22 cellular contexts compared by ENCODE assay signal in the genomic region with DNA sequence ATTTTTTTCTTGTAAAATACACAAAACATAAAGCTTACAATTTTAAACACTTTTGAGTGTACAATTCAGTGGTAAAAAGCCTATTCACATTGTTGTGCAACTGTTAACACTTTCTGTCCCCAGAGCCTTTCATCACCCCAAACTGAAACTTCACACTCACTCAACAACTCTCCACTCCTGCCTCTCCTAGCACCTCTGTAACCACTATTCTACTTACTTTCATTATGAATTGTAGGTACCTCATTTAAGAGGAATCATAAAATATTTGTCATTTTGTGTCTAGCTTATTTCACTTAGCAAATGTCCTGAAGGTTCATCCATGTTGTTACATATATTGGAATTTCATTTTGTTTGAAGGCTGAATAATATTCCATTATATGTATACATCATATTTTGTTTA. TPM values are rescaled to one million over a fixed set of nuclear protein-coding genes. Genes with fewer than 3 reads are reported as not detected.
A peak's percentile ranks its signal among the peaks of the same experiment; 100 is the strongest.
DNase-seq lines count a peak whose midpoint lies in the region; ATAC-seq, FAIRE-seq and TF ChIP-seq lines count a peak whose summit lies in the region.
"Had no signal": no experiment of that assay in that cellular context is flagged by ENCODE, and none has a peak within 500 bp of the region (broad histone marks: within the 10 kb centered on the region; RNA-seq: fewer than 3 reads in every experiment).

No MANE protein-coding gene starts in this region.

- H3K27me3 ChIP-seq in GM23338 (ENCODE audit: insufficient read depth), result no peaks in the 10 kb centered on the region
- H3K27me3 ChIP-seq in HepG2 (ENCODE audit: control insufficient read depth in 1 of 2, insufficient read depth in 2 of 2, low read length in 2 of 2), result no peaks in the 10 kb centered on the region; a peak in 1 of 5 replicates

- peaks cover 6% of the 10 kb centered on the region; the same call in 1 of the 2 replicates for H3K9me3 ChIP-seq in HepG2 (ENCODE audit: low read length)

- H3K9ac ChIP-seq in HepG2 (ENCODE audit: insufficient read depth, low read depth, low read length), result no peak overlapping the region

- POLR2A ChIA-PET in activated CD4-positive, alpha-beta memory T cell treated with anti-CD3 and anti-CD28 coated beads for 36 hours (lab: Charles Lee), result no interaction called here
- POLR2A ChIA-PET in activated CD4-positive, alpha-beta memory T cell treated with anti-CD3 and anti-CD28 coated beads, Interleukin-2, amount 10 ng/mL, durations not matched to agents 7 days and 5 days (lab: Charles Lee), result interaction anchor here (1.2 kb wide), 1 partner anchor 10 kb away, joined by 3 read pairs; no protein-coding TSS in a partner anchor
- POLR2A ChIA-PET in HepG2 (lab: Yijun Ruan, JAX), result no interaction called here

- DNase-seq in activated CD4-positive, alpha-beta memory T cell treated with anti-CD3 and anti-CD28 coated beads for 36 hours, result peak; percentile 31
- no peak for DNase-seq in activated CD4-positive, alpha-beta memory T cell treated with anti-CD3 and anti-CD28 coated beads, Interleukin-2, amount 10 ng/mL, durations not matched to agents 7 days and 5 days
- DNase-seq in GM12865 (ENCODE audit: low read depth) (peak; percentile 27), GM23338 (ENCODE audit: low spot score) (no peak), natural killer cell (no peak), HepG2 (ENCODE audit: low spot score) (no peak), CD1c-positive myeloid dendritic cell (ENCODE audit: extremely low spot score) (no peak)
- DNase-seq: CD4-positive, alpha-beta memory T cell; DMS153; GF-D8; H9; KG1; NCI-H1417; NCI-H187; NCI-H2107; NCI-H2227 treated with DMSO at 0.1 percent for 48 hours; NCI-H524; PC-3; RPMI8226; SHP77 treated with DMSO at 0.1 percent for 48 hours had no signal

- peaks cover 13% of the 10 kb centered on the region for H3K4me1 ChIP-seq in GM23338 (ENCODE audit: insufficient read depth)
- H3K4me1 ChIP-seq in HepG2 (ENCODE audit: insufficient read depth, low read length), result 0 out of 2 replicates have a peak, but pooled peaks cover 3% of the 10 kb centered on the region

- H3K4me3 ChIP-seq in GM12865 (ENCODE audit: low read depth, low read length) (no peak overlapping the region), GM23338 (no peak overlapping the region), HepG2 (replicated peaks in 1 of 3; ENCODE audit: insufficient read depth in 1 of 3, low read depth in 2 of 3, low read length in 3 of 3) (no peak overlapping the region)

- no peak for TF ChIP-seq EP300 in HepG2 (IDR thresholded peaks at IDR 0.05; ENCODE audit: low read depth in 2 of 2, low read length in 2 of 2)
- no peak for TF ChIP-seq EP300 in HepG2 (CRISPR knock-in tag; IDR thresholded peaks at IDR 0.05; ENCODE audit: borderline replicate concordance)

- TF ChIP-seq RAD21 in HepG2 (CRISPR knock-in tag; IDR thresholded peaks at IDR 0.05), result no peak

- H3K36me3 ChIP-seq in GM23338 (ENCODE audit: insufficient read depth) (no peaks in the 10 kb centered on the region), HepG2 (replicated peaks in 1 of 2; ENCODE audit: control insufficient read depth in 1 of 2, insufficient read depth in 2 of 2, low read length in 2 of 2) (no peaks in the 10 kb centered on the region)

- H3K4me3 Mint-ChIP-seq in activated CD4-positive, alpha-beta memory T cell treated with anti-CD3 and anti-CD28 coated beads for 36 hours, result no peak overlapping the region
- no peak overlapping the region for H3K4me3 Mint-ChIP-seq in activated CD4-positive, alpha-beta memory T cell treated with anti-CD3 and anti-CD28 coated beads, Interleukin-2, amount 10 ng/mL, durations not matched to agents 7 days and 5 days
- H3K4me3 Mint-ChIP-seq in GM23338 (no peak overlapping the region), natural killer cell (no peak overlapping the region)
- H3K4me3 Mint-ChIP-seq: H9 had no signal

- H3K9me2 ChIP-seq in GM23338 (ENCODE audit: insufficient read depth), result no peaks in the 10 kb centered on the region; the same call in 1 of the 2 replicates

- H3K79me2 ChIP-seq in GM23338 (replicated peaks; ENCODE audit: insufficient read depth), result peaks cover 4% of the 10 kb centered on the region
- no peaks in the 10 kb centered on the region for H3K79me2 ChIP-seq in HepG2 (ENCODE audit: insufficient read depth, low read length)

- peaks cover 41% of the 10 kb centered on the region for H3K9me3 Mint-ChIP-seq in activated CD4-positive, alpha-beta memory T cell treated with anti-CD3 and anti-CD28 coated beads for 36 hours
- peaks cover 33% of the 10 kb centered on the region for H3K9me3 Mint-ChIP-seq in activated CD4-positive, alpha-beta memory T cell treated with anti-CD3 and anti-CD28 coated beads, Interleukin-2, amount 10 ng/mL, durations not matched to agents 7 days and 5 days
- H3K9me3 Mint-ChIP-seq in GM23338 (peaks cover 9% of the 10 kb centered on the region; the same call in 2 of the 3 replicates), natural killer cell (peaks cover 0 to 2% of the 10 kb centered on the region in 2 donors)

- H3F3A ChIP-seq in GM23338 (replicated peaks; ENCODE audit: low read depth), result no peaks in the 10 kb centered on the region

- TF ChIP-seq CTCF in GM12865 (IDR thresholded peaks at IDR 0.05; ENCODE audit: insufficient read depth, low read depth, low read length, missing control alignments) (no peak), GM23338 (conservative IDR thresholded peaks at IDR 0.05; ENCODE audit: low read depth in 2 of 2) (no peak), natural killer cell (IDR thresholded peaks at IDR 0.05) (no peak), HepG2 (CRISPR knock-in tag; IDR thresholded peaks at IDR 0.05) (no peak)

- in situ Hi-C loops in HepG2 (cut with HindIII; ENCODE audit: extremely low pct_ligation_motif_present, low pct_unique_long_range_greater_than_20kb), result no loop called here

- H3K36me3 Mint-ChIP-seq in activated CD4-positive, alpha-beta memory T cell treated with anti-CD3 and anti-CD28 coated beads for 36 hours, result peaks cover 14% of the 10 kb centered on the region
- H3K36me3 Mint-ChIP-seq in activated CD4-positive, alpha-beta memory T cell treated with anti-CD3 and anti-CD28 coated beads, Interleukin-2, amount 10 ng/mL, durations not matched to agents 7 days and 5 days (ENCODE audit: low read depth), result peaks cover 8% of the 10 kb centered on the region
- H3K36me3 Mint-ChIP-seq in GM23338 (ENCODE audit: low read depth), result no peaks in the 10 kb centered on the region; the same call in 2 of the 3 replicates
- no peaks in the 10 kb centered on the region for H3K36me3 Mint-ChIP-seq in natural killer cell

- H4K20me1 ChIP-seq in GM23338 (replicated peaks; ENCODE audit: insufficient read depth) (no peaks in the 10 kb centered on the region), HepG2 (ENCODE audit: insufficient read depth, low read length) (no peaks in the 10 kb centered on the region)

- ATAC-seq in GM23338 (no peak), natural killer cell (peak; percentile 21 to 63 (median 48)), HepG2 (no peak)
- ATAC-seq: PC-3 had no signal

- no peak overlapping the region for H3K27ac Mint-ChIP-seq in activated CD4-positive, alpha-beta memory T cell treated with anti-CD3 and anti-CD28 coated beads for 36 hours
- H3K27ac Mint-ChIP-seq in activated CD4-positive, alpha-beta memory T cell treated with anti-CD3 and anti-CD28 coated beads, Interleukin-2, amount 10 ng/mL, durations not matched to agents 7 days and 5 days, result no peak overlapping the region
- H3K27ac Mint-ChIP-seq in GM23338 (no peak overlapping the region), natural killer cell (peak overlapping the region; percentile 10 to 41)
- H3K27ac Mint-ChIP-seq: CD4-positive, alpha-beta memory T cell had no signal

- H3K27ac ChIP-seq in GM23338 (ENCODE audit: low read depth) (no peak overlapping the region), HepG2 (ENCODE audit: extremely low read length, insufficient read depth, low read length) (no peak overlapping the region)

- intact Hi-C loops in activated CD4-positive, alpha-beta memory T cell treated with anti-CD3 and anti-CD28 coated beads for 36 hours (cut with micrococcal nuclease), result loop anchor here (5.0 kb wide), 1 partner anchor 305 kb away; no protein-coding TSS in a partner anchor
- intact Hi-C loops in natural killer cell (cut with micrococcal nuclease) (no loop called here), HepG2 (cut with micrococcal nuclease; ENCODE audit: unreplicated experiment) (no loop called here)

- H3K4me2 ChIP-seq in GM23338 (peak overlapping the region; percentile 37; the same call in 1 of the 2 replicates), HepG2 (ENCODE audit: low read depth, low read length) (no peak overlapping the region)

- no peak overlapping the region for H2AFZ ChIP-seq in GM23338
- H2AFZ ChIP-seq in HepG2 (ENCODE audit: low read length), result no peak overlapping the region

- CTCF ChIA-PET in activated CD4-positive, alpha-beta memory T cell treated with anti-CD3 and anti-CD28 coated beads for 36 hours (lab: Charles Lee), result no interaction called here
- CTCF ChIA-PET in activated CD4-positive, alpha-beta memory T cell treated with anti-CD3 and anti-CD28 coated beads, Interleukin-2, amount 10 ng/mL, durations not matched to agents 7 days and 5 days (lab: Charles Lee), result no interaction called here
- CTCF ChIA-PET in HepG2 (lab: Yijun Ruan, JAX; ENCODE audit: low intra/inter-chr PET ratio, low total read pairs), result no interaction called here

- no TSS peak for BruUV-seq in HepG2 (replicated peaks; lab: Mats Ljungman, UMichigan)

- FAIRE-seq in HepG2 (lab: Jason Lieb, UNC), result no peak
- FAIRE-seq: A204.1, GM12891 had no signal

- H3K4me1 Mint-ChIP-seq in activated CD4-positive, alpha-beta memory T cell treated with anti-CD3 and anti-CD28 coated beads for 36 hours (ENCODE audit: low read depth), result peaks cover 23% of the 10 kb centered on the region
- H3K4me1 Mint-ChIP-seq in activated CD4-positive, alpha-beta memory T cell treated with anti-CD3 and anti-CD28 coated beads, Interleukin-2, amount 10 ng/mL, durations not matched to agents 7 days and 5 days, result peaks cover 18% of the 10 kb centered on the region
- peaks cover 13% of the 10 kb centered on the region for H3K4me1 Mint-ChIP-seq in GM23338
- peaks cover 22 to 26% of the 10 kb centered on the region in 2 donors for H3K4me1 Mint-ChIP-seq in natural killer cell

- no peaks in the 10 kb centered on the region for H3K27me3 Mint-ChIP-seq in activated CD4-positive, alpha-beta memory T cell treated with anti-CD3 and anti-CD28 coated beads for 36 hours
- no peaks in the 10 kb centered on the region for H3K27me3 Mint-ChIP-seq in activated CD4-positive, alpha-beta memory T cell treated with anti-CD3 and anti-CD28 coated beads, Interleukin-2, amount 10 ng/mL, durations not matched to agents 7 days and 5 days
- peaks cover 2% of the 10 kb centered on the region for H3K27me3 Mint-ChIP-seq in GM23338 (ENCODE audit: insufficient read depth, low read depth, poor library complexity)
- no peaks in the 10 kb centered on the region for H3K27me3 Mint-ChIP-seq in natural killer cell (ENCODE audit: low read depth in 2 of 2)
- H3K27me3 Mint-ChIP-seq: CD4-positive, alpha-beta memory T cell had no signal

- no peak for TF ChIP-seq POLR2A in HepG2 (IDR thresholded peaks at IDR 0.05; ENCODE audit: insufficient read depth in 1 of 2, low read depth in 2 of 2, low read length in 2 of 2)

RNA-seq across cellular contexts. Expression of gene ZNF510, which starts 4.4 kb away (rescaled TPM):
- 1 to 10 TPM; 8.5 to 9.1 TPM for total RNA-seq in activated CD4-positive, alpha-beta memory T cell treated with anti-CD3 and anti-CD28 coated beads for 36 hours
- total RNA-seq in activated CD4-positive, alpha-beta memory T cell treated with anti-CD3 and anti-CD28 coated beads, Interleukin-2, amount 10 ng/mL, durations not matched to agents 7 days and 5 days, result 10 to 100 TPM; 13.1 to 13.4 TPM
- total RNA-seq in GM23338 (2014; rRNA removed; shearing (Covaris generic)), result 14.5 and 18.7 TPM in 2 replicates
- 3.9 and 4.8 TPM in 2 replicates for polyA plus RNA-seq in GM23338 (2016; fragmentation: Nextera tagmentation; extraction: Ambion mirVana)
- total RNA-seq in natural killer cell, result 10 to 100 TPM in 2 of 3 donors, 1 to 10 TPM in 1; 9.4 to 13.8 (median 12.6) TPM
- total RNA-seq in HepG2 (2016; rRNA removed; fragmentation: Illumina TruSeq; extraction: Trizol), result 8.0 and 11.5 TPM in 2 replicates
- total RNA-seq in HepG2 (2016; cell fraction: cytosol; rRNA removed; fragmentation: Illumina TruSeq; extraction: Trizol; ENCODE audit: low read depth), result 2.2 and 3.1 TPM in 2 replicates
- total RNA-seq in HepG2 (2016; cell fraction: insoluble cytoplasmic fraction; rRNA removed; fragmentation: Illumina TruSeq; extraction: Trizol), result 7.7 and 9.8 TPM in 2 replicates
- 4.4 and 6.1 TPM in 2 replicates for total RNA-seq in HepG2 (2016; cell fraction: membrane; rRNA removed; fragmentation: Illumina TruSeq; extraction: Trizol)
- total RNA-seq in HepG2 (2016; cell fraction: nucleus; rRNA removed; fragmentation: Illumina TruSeq; extraction: Trizol), result 10.9 and 17.8 TPM in 2 replicates
- 3.5 and 4.1 TPM in 2 replicates for polyA plus RNA-seq in HepG2 (2011; rRNA removed)
- polyA plus RNA-seq in HepG2 (2011; cell fraction: cytosol; rRNA removed), result 1.4 and 1.5 TPM in 2 replicates
- 5.0 and 6.6 TPM in 2 replicates for polyA plus RNA-seq in HepG2 (2011; cell fraction: nucleus; rRNA removed)
- 3.4 and 3.7 TPM in 2 replicates for polyA plus RNA-seq in HepG2 (2012)
- 1.0 and 1.1 TPM in 2 replicates for polyA plus RNA-seq in HepG2 (2016; cell fraction: cytosol; fragmentation: Illumina TruSeq; extraction: Trizol; ENCODE audit: low read depth)
- polyA plus RNA-seq in HepG2 (2016; cell fraction: insoluble cytoplasmic fraction; fragmentation: Illumina TruSeq; extraction: Trizol; ENCODE audit: low read depth), result 5.2 and 6.2 TPM in 2 replicates
- 1.6 and 1.7 TPM in 2 replicates for polyA plus RNA-seq in HepG2 (2016; cell fraction: membrane; fragmentation: Illumina TruSeq; extraction: Trizol; ENCODE audit: low read depth)
- polyA plus RNA-seq in HepG2 (2016; cell fraction: nucleus; fragmentation: Illumina TruSeq; extraction: Trizol; ENCODE audit: insufficient read depth, low read depth), result 7.8 and 8.8 TPM in 2 replicates
- polyA minus RNA-seq in HepG2 (2011; rRNA and poly(A)+ RNA removed; ENCODE audit: low replicate concordance), result 14.4 and 33.6 TPM in 2 replicates
- polyA minus RNA-seq in HepG2 (2011; cell fraction: cytosol; rRNA and poly(A)+ RNA removed), result 2.5 and 3.5 TPM in 2 replicates
- polyA minus RNA-seq in HepG2 (2011; cell fraction: nucleus; rRNA and poly(A)+ RNA removed), result 23.9 and 29.5 TPM in 2 replicates

Comparison
In these comparisons a context has a peak if more than half of its experiments do, and no peak if none do; other contexts are left out.
1. DNase-seq: peak in activated CD4-positive, alpha-beta memory T cell treated with anti-CD3 and anti-CD28 coated beads for 36 hours (single experiment) and GM12865 (single experiment); none in activated CD4-positive, alpha-beta memory T cell treated with anti-CD3 and anti-CD28 coated beads, Interleukin-2, amount 10 ng/mL, durations not matched to agents 7 days and 5 days (single experiment), GM23338 (single experiment), natural killer cell (single experiment), HepG2 (single experiment) and CD1c-positive myeloid dendritic cell (single experiment).
2. H3K27ac Mint-ChIP-seq: peak in natural killer cell (2 of 2); none in activated CD4-positive, alpha-beta memory T cell treated with anti-CD3 and anti-CD28 coated beads for 36 hours (single experiment), activated CD4-positive, alpha-beta memory T cell treated with anti-CD3 and anti-CD28 coated beads, Interleukin-2, amount 10 ng/mL, durations not matched to agents 7 days and 5 days (single experiment) and GM23338 (single experiment).
3. ATAC-seq: peak in natural killer cell (3 of 3); none in GM23338 (single experiment) and HepG2 (single experiment).